In the genomic region with DNA sequence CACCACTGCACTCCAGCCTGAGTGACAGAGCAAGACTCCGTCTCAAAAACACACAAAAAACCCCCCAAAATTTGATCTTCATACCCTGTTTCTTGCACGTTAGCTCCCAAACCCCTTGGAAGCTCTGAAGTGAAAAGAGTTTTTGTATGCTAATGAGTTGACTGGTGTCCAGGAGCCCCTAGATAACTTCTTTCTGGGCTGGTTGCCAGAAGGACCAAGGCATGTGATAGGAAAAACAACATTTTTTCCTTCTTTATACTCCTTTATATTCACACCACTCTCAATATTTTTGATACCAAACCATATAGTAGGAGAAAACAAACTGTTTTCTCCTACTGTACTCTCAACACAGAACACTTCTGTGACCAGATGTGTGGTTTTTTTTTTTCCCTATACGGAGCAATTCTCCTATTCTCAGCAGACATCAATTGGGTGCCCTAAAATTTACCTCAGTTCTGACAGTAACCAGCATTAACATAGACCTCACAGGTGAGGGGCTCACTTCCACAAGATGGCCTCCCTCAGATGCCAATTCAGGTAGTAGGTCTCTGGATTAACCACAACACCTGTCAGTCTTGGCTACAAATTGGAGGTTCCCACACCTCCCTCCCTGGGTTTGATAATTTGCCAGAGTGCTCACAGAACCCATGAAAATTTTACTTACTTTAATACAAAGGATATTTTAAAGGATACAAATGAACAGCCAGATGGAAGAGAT, we compare ENCODE assay signal across 13 cellular contexts. TPM values are rescaled to one million over a fixed set of nuclear protein-coding genes. Genes with fewer than 3 reads are reported as not detected.
DNase-seq lines count a peak whose midpoint lies in the region; ATAC-seq and TF ChIP-seq lines count a peak whose summit lies in the region.
"Had no signal": no experiment of that assay in that cellular context is flagged by ENCODE, and none has a peak within 500 bp of the region (broad histone marks: within the 10 kb centered on the region; RNA-seq: fewer than 3 reads in every experiment).

No MANE protein-coding gene starts in this region.

- DNase-seq in CD8-positive, alpha-beta memory T cell: no peak
- DNase-seq in M059J (ENCODE audit: low read depth) (peak; percentile 47), mesenchymal stem cell (peak; percentile 41), upper lobe of left lung (no peak), NCI-H187 treated with DMSO at 0.1 percent for 48 hours (lab: John Stamatoyannopoulos, UW) (no peak), Caco-2 (no peak), esophagus muscularis mucosa (ENCODE audit: extremely low spot score) (no peak)
- no peak for DNase-seq in central memory CD8-positive, alpha-beta T cell (ENCODE audit: low spot score in 2 of 2)
- DNase-seq: BE2C; naive thymus-derived CD8-positive, alpha-beta T cell; stimulated activated CD8-positive, alpha-beta memory T cell treated with anti-CD3 and anti-CD28 coated beads, Interleukin-4, amount 100 ng/mL, for 48 hours; T-helper 2 cell had no signal

- no peaks in the 10 kb centered on the region for H3K9me3 ChIP-seq in CD8-positive, alpha-beta memory T cell (ENCODE audit: low read length)
- H3K9me3 ChIP-seq in mesenchymal stem cell (ENCODE audit: control insufficient read depth, low read length) (no peaks in the 10 kb centered on the region), upper lobe of left lung (no peaks in the 10 kb centered on the region), Caco-2 (no peaks in the 10 kb centered on the region), esophagus muscularis mucosa (no peaks in the 10 kb centered on the region)
- H3K9me3 ChIP-seq: BE2C had no signal

- CTCF ChIA-PET in CD8-positive, alpha-beta memory T cell (lab: Charles Lee): no interaction called here
- CTCF ChIA-PET in Caco-2 (lab: Charles Lee): no interaction called here

- H3K27ac Mint-ChIP-seq in CD8-positive, alpha-beta memory T cell: peak overlapping the region in 4 of 8 donors; percentile 13 to 71 (median 20)
- peak overlapping the region; percentile 42 for H3K27ac Mint-ChIP-seq in central memory CD8-positive, alpha-beta T cell (ENCODE audit: low read depth)
- H3K27ac Mint-ChIP-seq in Caco-2 (ENCODE audit: unreplicated experiment): no peak overlapping the region

- intact Hi-C loops in Caco-2 (cut with micrococcal nuclease; ENCODE audit: unreplicated experiment) (no loop called here), esophagus muscularis mucosa (cut with DNase I) (no loop called here)

- H4K91ac ChIP-seq in mesenchymal stem cell (ENCODE audit: low read length): no peak overlapping the region

- H3K4me1 ChIP-seq in CD8-positive, alpha-beta memory T cell (ENCODE audit: insufficient read depth, low read length): no peaks in the 10 kb centered on the region
- H3K4me1 ChIP-seq in mesenchymal stem cell (ENCODE audit: control insufficient read depth, insufficient read depth, low read depth, low read length) (peaks cover 5% of the 10 kb centered on the region), upper lobe of left lung (peaks cover 14 to 36% (median 29%) of the 10 kb centered on the region in 4 donors), Caco-2 (peaks cover 11% of the 10 kb centered on the region; the same call in 1 of the 2 replicates), esophagus muscularis mucosa (peaks cover 32 to 59% (median 51%) of the 10 kb centered on the region in 4 donors)
- H3K4me1 ChIP-seq: BE2C had no signal

- no peaks in the 10 kb centered on the region for H3K9me3 Mint-ChIP-seq in CD8-positive, alpha-beta memory T cell
- H3K9me3 Mint-ChIP-seq in central memory CD8-positive, alpha-beta T cell: no peaks in the 10 kb centered on the region
- H3K9me3 Mint-ChIP-seq in Caco-2 (ENCODE audit: unreplicated experiment): no peaks in the 10 kb centered on the region
- H3K9me3 Mint-ChIP-seq: naive thymus-derived CD8-positive, alpha-beta T cell had no signal

- peaks cover 3 to 9% (median 4%) of the 10 kb centered on the region in 3 donors for H3K36me3 Mint-ChIP-seq in CD8-positive, alpha-beta memory T cell
- peaks cover 4% of the 10 kb centered on the region for H3K36me3 Mint-ChIP-seq in central memory CD8-positive, alpha-beta T cell (ENCODE audit: insufficient read depth)
- peaks cover 7% of the 10 kb centered on the region for H3K36me3 Mint-ChIP-seq in Caco-2 (ENCODE audit: insufficient read depth, unreplicated experiment)

- H3K4me3 ChIP-seq in CD8-positive, alpha-beta memory T cell (ENCODE audit: low read length): no peak overlapping the region
- H3K4me3 ChIP-seq in mesenchymal stem cell (ENCODE audit: insufficient read depth in 1 of 2, low read depth in 1 of 2, low read length in 2 of 2): no peak overlapping the region
- H3K4me3 ChIP-seq in upper lobe of left lung: no peak overlapping the region
- no peak overlapping the region for H3K4me3 ChIP-seq in Caco-2 (ENCODE audit: low read depth, low read length)
- H3K4me3 ChIP-seq in esophagus muscularis mucosa: no peak overlapping the region

- peaks cover 15% of the 10 kb centered on the region for H3K79me1 ChIP-seq in mesenchymal stem cell (replicated peaks; ENCODE audit: low read length, poor library complexity, severe bottlenecking)

- POLR2A ChIA-PET in CD8-positive, alpha-beta memory T cell (lab: Charles Lee): no interaction called here
- POLR2A ChIA-PET in Caco-2 (lab: Charles Lee): no interaction called here

- TF ChIP-seq EP300 in upper lobe of left lung (IDR thresholded peaks at IDR 0.05): no peak
- TF ChIP-seq EP300 in esophagus muscularis mucosa (IDR thresholded peaks at IDR 0.05): no peak

- H3K4ac ChIP-seq in mesenchymal stem cell (ENCODE audit: low read depth in 1 of 2, low read length in 2 of 2): peak overlapping the region in 1 of 2 experiments; percentile 73

- ATAC-seq in central memory CD8-positive, alpha-beta T cell (replicated peaks; ENCODE audit: extremely low read depth, poor library complexity, severe bottlenecking): no peak
- ATAC-seq in upper lobe of left lung (ENCODE audit: low FRiP score in 2 of 2): no peak
- ATAC-seq: naive thymus-derived CD8-positive, alpha-beta T cell had no signal

- H2BK5ac ChIP-seq in mesenchymal stem cell (ENCODE audit: low read depth, low read length, poor library complexity, severe bottlenecking): no peak overlapping the region

- WGBS in mesenchymal stem cell: 85% methylated on average over 1 of the region's 3 CpGs
- 36 to 38% methylated on average over 3 of the region's 3 CpGs for WGBS in upper lobe of left lung, 2 donors
- 16% methylated on average over 3 of the region's 3 CpGs for WGBS in esophagus muscularis mucosa

- no TSS peak for BruUV-seq in Caco-2 (replicated peaks; lab: Mats Ljungman, UMichigan)

- H3K14ac ChIP-seq in mesenchymal stem cell (ENCODE audit: low read length in 2 of 2): no peak overlapping the region

- no peak overlapping the region for H2BK120ac ChIP-seq in mesenchymal stem cell (ENCODE audit: low read depth, low read length)

- H3K23ac ChIP-seq in mesenchymal stem cell (ENCODE audit: low read length in 2 of 2): no peak overlapping the region

- no peak overlapping the region for H3K4me2 ChIP-seq in mesenchymal stem cell (ENCODE audit: low read length, poor library complexity, severe bottlenecking)

- H3K4me3 Mint-ChIP-seq in CD8-positive, alpha-beta memory T cell: no peak overlapping the region
- H3K4me3 Mint-ChIP-seq in central memory CD8-positive, alpha-beta T cell: no peak overlapping the region
- no peak overlapping the region for H3K4me3 Mint-ChIP-seq in Caco-2 (ENCODE audit: unreplicated experiment)
- H3K4me3 Mint-ChIP-seq: naive thymus-derived CD8-positive, alpha-beta T cell had no signal

- no peak overlapping the region for H2AFZ ChIP-seq in mesenchymal stem cell (ENCODE audit: low read depth, low read length)

- TF ChIP-seq POLR2A in upper lobe of left lung (IDR thresholded peaks at IDR 0.05) (no peak), esophagus muscularis mucosa (IDR thresholded peaks at IDR 0.05; ENCODE audit: low read depth) (no peak)

- peak overlapping the region; percentile 57 for H3K27ac ChIP-seq in CD8-positive, alpha-beta memory T cell (ENCODE audit: low read depth, low read length)
- H3K27ac ChIP-seq in mesenchymal stem cell (ENCODE audit: low read length, poor library complexity, severe bottlenecking): no peak overlapping the region
- H3K27ac ChIP-seq in upper lobe of left lung: peak overlapping the region in 1 of 4 donors; percentile 15
- no peak overlapping the region for H3K27ac ChIP-seq in esophagus muscularis mucosa (replicated peaks in 1 of 4)
- H3K27ac ChIP-seq: HL-60 had no signal

- H3K4me1 Mint-ChIP-seq in CD8-positive, alpha-beta memory T cell: peaks cover 12 to 21% (median 16%) of the 10 kb centered on the region in 3 donors
- peaks cover 11% of the 10 kb centered on the region for H3K4me1 Mint-ChIP-seq in central memory CD8-positive, alpha-beta T cell
- H3K4me1 Mint-ChIP-seq in Caco-2 (ENCODE audit: low read depth, unreplicated experiment): peaks cover 7% of the 10 kb centered on the region

- no peaks in the 10 kb centered on the region for H3K27me3 ChIP-seq in CD8-positive, alpha-beta memory T cell (ENCODE audit: insufficient read depth, low read length, poor library complexity, severe bottlenecking)
- H3K27me3 ChIP-seq in mesenchymal stem cell (ENCODE audit: control insufficient read depth in 1 of 2, insufficient read depth in 1 of 2, low read length in 2 of 2): no peaks in the 10 kb centered on the region
- no peaks in the 10 kb centered on the region for H3K27me3 ChIP-seq in upper lobe of left lung
- no peaks in the 10 kb centered on the region for H3K27me3 ChIP-seq in Caco-2 (replicated peaks; ENCODE audit: control insufficient read depth, insufficient read depth, low read length)
- no peaks in the 10 kb centered on the region for H3K27me3 ChIP-seq in esophagus muscularis mucosa
- H3K27me3 ChIP-seq: BE2C had no signal

- H3K18ac ChIP-seq in mesenchymal stem cell (ENCODE audit: low read depth in 1 of 2, low read length in 2 of 2): no peak overlapping the region

- H3K9ac ChIP-seq in mesenchymal stem cell (ENCODE audit: low read length): peak overlapping the region; percentile 20

- H3K27me3 Mint-ChIP-seq in CD8-positive, alpha-beta memory T cell: no peaks in the 10 kb centered on the region
- H3K27me3 Mint-ChIP-seq in central memory CD8-positive, alpha-beta T cell: no peaks in the 10 kb centered on the region
- H3K27me3 Mint-ChIP-seq in Caco-2 (ENCODE audit: insufficient read depth, unreplicated experiment): no peaks in the 10 kb centered on the region
- H3K27me3 Mint-ChIP-seq: naive thymus-derived CD8-positive, alpha-beta T cell had no signal

- no peak overlapping the region for H4K8ac ChIP-seq in mesenchymal stem cell (ENCODE audit: low read length)

- no peak for TF ChIP-seq CTCF in upper lobe of left lung (IDR thresholded peaks at IDR 0.05)
- TF ChIP-seq CTCF in Caco-2 (IDR thresholded peaks at IDR 0.05; ENCODE audit: insufficient read depth in 1 of 2, low read depth in 1 of 2, low read length in 1 of 2, severe bottlenecking in 1 of 2, unreplicated experiment in 1 of 2): no peak
- TF ChIP-seq CTCF in esophagus muscularis mucosa (IDR thresholded peaks at IDR 0.05): no peak

- no peaks in the 10 kb centered on the region for H3K36me3 ChIP-seq in CD8-positive, alpha-beta memory T cell (ENCODE audit: insufficient read depth, low read length)
- H3K36me3 ChIP-seq in mesenchymal stem cell (ENCODE audit: control insufficient read depth in 1 of 2, insufficient read depth in 2 of 2, low read depth in 1 of 2, low read length in 2 of 2) (peaks cover 0 to 2% of the 10 kb centered on the region in 2 experiments), upper lobe of left lung (peaks cover 0 to 5% (median 0%) of the 10 kb centered on the region in 4 donors), Caco-2 (ENCODE audit: control insufficient read depth, insufficient read depth, low read length) (no peaks in the 10 kb centered on the region), esophagus muscularis mucosa (peaks cover 0 to 3% (median 1%) of the 10 kb centered on the region in 4 donors)
- H3K36me3 ChIP-seq: BE2C had no signal

- H2BK15ac ChIP-seq in mesenchymal stem cell (ENCODE audit: low read depth, poor library complexity, severe bottlenecking): no peak overlapping the region

- peak overlapping the region in 1 of 2 experiments; percentile 54 for H2BK12ac ChIP-seq in mesenchymal stem cell (ENCODE audit: low read length in 2 of 2)

- H2AK5ac ChIP-seq in mesenchymal stem cell (ENCODE audit: low read length, severe bottlenecking): peak overlapping the region; percentile 46

RNA-seq across cellular contexts. Expression of gene ZYG11B, which starts 25.5 kb away (rescaled TPM):
- 10 to 100 TPM; 11.2 to 11.9 TPM for total RNA-seq in CD8-positive, alpha-beta memory T cell
- 11.5 TPM for polyA plus RNA-seq in CD8-positive, alpha-beta memory T cell
- total RNA-seq in M059J (2014; rRNA removed; shearing (Covaris generic)): 17.9 and 24.9 TPM in 2 replicates
- polyA plus RNA-seq in mesenchymal stem cell (2013, experiment 1 of 2): 13.2 TPM
- 13.1 TPM for polyA plus RNA-seq in mesenchymal stem cell (2013, experiment 2 of 2)
- total RNA-seq in upper lobe of left lung: 10 to 100 TPM; 23.0 to 37.2 (median 25.7) TPM
- 15.8 and 17.1 TPM in 2 replicates for total RNA-seq in Caco-2 (2022)
- total RNA-seq in esophagus muscularis mucosa: 10 to 100 TPM; 42.1 to 72.2 (median 52.2) TPM

RNA-seq across cellular contexts. Expression of gene COA7, which starts 53.6 kb away (rescaled TPM):
- total RNA-seq in CD8-positive, alpha-beta memory T cell: 10 to 100 TPM; 39.8 to 41.2 TPM
- polyA plus RNA-seq in CD8-positive, alpha-beta memory T cell: 3.2 TPM
- 8.5 and 10.1 TPM in 2 replicates for total RNA-seq in M059J (2014; rRNA removed; shearing (Covaris generic))
- 9.7 TPM for polyA plus RNA-seq in mesenchymal stem cell (2013, experiment 1 of 2)
- 9.6 TPM for polyA plus RNA-seq in mesenchymal stem cell (2013, experiment 2 of 2)
- total RNA-seq in upper lobe of left lung: 10 to 100 TPM in 3 of 6 donors, 1 to 10 TPM in 3; 2.2 to 20.8 (median 10.6) TPM
- 38.4 and 40.2 TPM in 2 replicates for total RNA-seq in Caco-2 (2022)
- 1 to 10 TPM; 8.3 to 9.7 (median 9.2) TPM for total RNA-seq in esophagus muscularis mucosa

Comparison
In these comparisons a context has a peak if more than half of its experiments do, and no peak if none do; other contexts are left out.
1. DNase-seq: peak in M059J (single experiment) and mesenchymal stem cell (single experiment); none in CD8-positive, alpha-beta memory T cell (0 of 5), central memory CD8-positive, alpha-beta T cell (0 of 2), upper lobe of left lung (0 of 2), NCI-H187 treated with DMSO at 0.1 percent for 48 hours (single experiment), Caco-2 (0 of 2) and esophagus muscularis mucosa (single experiment).